8 cellular contexts compared by ENCODE assay signal in genomic region chr2:222939208-222939846, GRCh38.
DNase-seq lines count a peak whose midpoint lies in the region; ATAC-seq and TF ChIP-seq lines count a peak whose summit lies in the region.

No MANE protein-coding gene starts in this region.

- H3K27me3 Mint-ChIP-seq in activated T-helper 1 cell treated with anti-CD3 and anti-CD28 coated beads, Interleukin-12 subunit alpha, Interleukin-12 subunit beta, Interleukin-2, Interleukin-4 antibody, amounts not matched to agents 30 ng/mL and 10 ng/mL and 1 ng/mL, durations not matched to agents 14 hours and 24 hours and 36 hours (ENCODE audit: insufficient read depth): no peaks in the 10 kb centered on the region

- H3K27ac ChIP-seq in gastrocnemius medialis: no peak overlapping the region
- H3K27ac ChIP-seq in ovary: no peak overlapping the region

- no peaks in the 10 kb centered on the region for H3K27me3 ChIP-seq in gastrocnemius medialis
- H3K27me3 ChIP-seq in ovary: no peaks in the 10 kb centered on the region

- peaks cover 13% of the 10 kb centered on the region for H3K4me1 Mint-ChIP-seq in activated T-helper 1 cell treated with anti-CD3 and anti-CD28 coated beads, Interleukin-12 subunit alpha, Interleukin-12 subunit beta, Interleukin-2, Interleukin-4 antibody, amounts not matched to agents 30 ng/mL and 10 ng/mL and 1 ng/mL, durations not matched to agents 14 hours and 24 hours and 36 hours (ENCODE audit: low read depth)

- no peaks in the 10 kb centered on the region for H3K9me3 Mint-ChIP-seq in activated T-helper 1 cell treated with anti-CD3 and anti-CD28 coated beads, Interleukin-12 subunit alpha, Interleukin-12 subunit beta, Interleukin-2, Interleukin-4 antibody, amounts not matched to agents 30 ng/mL and 10 ng/mL and 1 ng/mL, durations not matched to agents 14 hours and 24 hours and 36 hours

- peaks cover 0 to 8% (median 0%) of the 10 kb centered on the region in 3 donors for H3K9me3 ChIP-seq in gastrocnemius medialis
- peaks cover 0 to 3% of the 10 kb centered on the region in 2 donors for H3K9me3 ChIP-seq in ovary

- peaks cover 23% of the 10 kb centered on the region for H3K36me3 Mint-ChIP-seq in activated T-helper 1 cell treated with anti-CD3 and anti-CD28 coated beads, Interleukin-12 subunit alpha, Interleukin-12 subunit beta, Interleukin-2, Interleukin-4 antibody, amounts not matched to agents 30 ng/mL and 10 ng/mL and 1 ng/mL, durations not matched to agents 14 hours and 24 hours and 36 hours (ENCODE audit: low read depth)

- no peak overlapping the region for H3K27ac Mint-ChIP-seq in activated T-helper 1 cell treated with anti-CD3 and anti-CD28 coated beads, Interleukin-12 subunit alpha, Interleukin-12 subunit beta, Interleukin-2, Interleukin-4 antibody, amounts not matched to agents 30 ng/mL and 10 ng/mL and 1 ng/mL, durations not matched to agents 14 hours and 24 hours and 36 hours

- peak; percentile 92 for ATAC-seq in GM19351 (IDR thresholded peaks at IDR 0.05; ENCODE audit: unreplicated experiment)
- peak; percentile 78 for ATAC-seq in HG03442 (IDR thresholded peaks at IDR 0.05; ENCODE audit: unreplicated experiment)
- ATAC-seq in gastrocnemius medialis: peak; percentile 62 to 84

- TF ChIP-seq EP300 in ovary (IDR thresholded peaks at IDR 0.05): no peak

- 85 to 90% (median 90%) methylated on average over 6 of the region's 6 CpGs for WGBS in ovary, 3 donors

- intact Hi-C loops in activated T-helper 1 cell treated with anti-CD3 and anti-CD28 coated beads, Interleukin-12 subunit alpha, Interleukin-12 subunit beta, Interleukin-2, Interleukin-4 antibody, amounts not matched to agents 30 ng/mL and 10 ng/mL and 1 ng/mL, durations not matched to agents 14 hours and 24 hours and 36 hours (cut with micrococcal nuclease): loop anchor here (1.0 to 2.0 kb wide), 6 partner anchors 25 to 249 kb away; partner anchors contain the start of gene ACSL3
- intact Hi-C loops in gastrocnemius medialis (cut with DNase I; ENCODE audit: low total_unique reads) (loop anchor here (5.0 kb wide), 1 partner anchor 232 kb away; no protein-coding TSS in a partner anchor), ovary (cut with DNase I) (no loop called here)

- in situ Hi-C loops in gastrocnemius medialis (cut with MboI; ENCODE audit: low sequenced_read_pairs in 4 of 4): no loop called here

- no peak for TF ChIP-seq POLR2A in gastrocnemius medialis (IDR thresholded peaks at IDR 0.05)
- TF ChIP-seq POLR2A in ovary (IDR thresholded peaks at IDR 0.05): no peak

- DNase-seq in D341Med (ENCODE audit: low spot score) (peak; percentile 60), RPMI8226 (peak; percentile 65), globus pallidus (ENCODE audit: low spot score) (peak; percentile 42), gastrocnemius medialis (peak in 1 of 2 donors; percentile 54), ovary (no peak)
- peak; percentile 55 for DNase-seq in activated T-helper 1 cell treated with anti-CD3 and anti-CD28 coated beads, Interleukin-12 subunit alpha, Interleukin-12 subunit beta, Interleukin-2, Interleukin-4 antibody, amounts not matched to agents 30 ng/mL and 10 ng/mL and 1 ng/mL, durations not matched to agents 14 hours and 24 hours and 36 hours (ENCODE audit: low spot score)

- H3K4me3 ChIP-seq in gastrocnemius medialis: no peak overlapping the region
- no peak overlapping the region for H3K4me3 ChIP-seq in ovary

- H3K4me3 Mint-ChIP-seq in activated T-helper 1 cell treated with anti-CD3 and anti-CD28 coated beads, Interleukin-12 subunit alpha, Interleukin-12 subunit beta, Interleukin-2, Interleukin-4 antibody, amounts not matched to agents 30 ng/mL and 10 ng/mL and 1 ng/mL, durations not matched to agents 14 hours and 24 hours and 36 hours: no peak overlapping the region

- H3K4me1 ChIP-seq in gastrocnemius medialis (no peaks in the 10 kb centered on the region), ovary (ENCODE audit: insufficient read depth) (no peaks in the 10 kb centered on the region)

- H3K36me3 ChIP-seq in gastrocnemius medialis (peaks cover 3 to 52% of the 10 kb centered on the region in 2 donors), ovary (no peaks in the 10 kb centered on the region)

- peak; percentile 61 to 76 (median 72) for TF ChIP-seq CTCF in gastrocnemius medialis (IDR thresholded peaks at IDR 0.05 in 4 of 5, conservative IDR thresholded peaks at IDR 0.05 in 1 of 5)
- no peak for TF ChIP-seq CTCF in ovary (IDR thresholded peaks at IDR 0.05)

Comparison
In these comparisons a context has a peak if more than half of its experiments do, and no peak if none do; other contexts are left out.
1. DNase-seq: peak in D341Med (single experiment), RPMI8226 (single experiment), activated T-helper 1 cell treated with anti-CD3 and anti-CD28 coated beads, Interleukin-12 subunit alpha, Interleukin-12 subunit beta, Interleukin-2, Interleukin-4 antibody, amounts not matched to agents 30 ng/mL and 10 ng/mL and 1 ng/mL, durations not matched to agents 14 hours and 24 hours and 36 hours (single experiment) and globus pallidus (single experiment); none in ovary (0 of 5).
2. CTCF ChIP-seq: peak in gastrocnemius medialis (5 of 5); none in ovary (0 of 3).
3. intact Hi-C loops: an anchor here in activated T-helper 1 cell treated with anti-CD3 and anti-CD28 coated beads, Interleukin-12 subunit alpha, Interleukin-12 subunit beta, Interleukin-2, Interleukin-4 antibody, amounts not matched to agents 30 ng/mL and 10 ng/mL and 1 ng/mL, durations not matched to agents 14 hours and 24 hours and 36 hours (1.0 to 2.0 kb wide) and gastrocnemius medialis (5.0 kb wide); none called in ovary.
4. Peak in every context shown above with its lines, with median percentiles within 50 percentile points of each other: ATAC-seq.